In the genomic region with DNA sequence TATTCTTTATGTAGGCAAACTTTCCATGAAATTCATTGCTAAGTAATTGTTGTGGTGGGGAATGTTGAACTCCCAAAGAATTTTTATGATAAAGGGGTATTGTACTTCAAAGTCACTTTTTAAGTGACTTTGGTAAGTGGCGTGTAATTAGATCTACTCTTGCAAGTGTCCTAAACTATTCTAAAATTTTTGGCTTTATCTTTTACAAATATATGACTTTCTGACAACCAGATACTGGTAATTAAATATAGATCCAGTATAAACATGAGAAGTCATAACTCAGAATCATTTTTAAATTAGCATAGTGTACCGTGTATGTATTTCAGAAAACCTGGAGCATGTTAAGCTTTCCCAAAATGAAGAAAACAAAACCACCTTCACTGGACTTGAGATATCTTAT, we compare ENCODE assay signal across 7 cellular contexts.
"Had no signal": no experiment of that assay in that cellular context is flagged by ENCODE, and none has a peak within 500 bp of the region (broad histone marks: within the 10 kb centered on the region; RNA-seq: fewer than 3 reads in every experiment).

No MANE protein-coding gene starts in this region.

- FAIRE-seq: HepG2, HTR-8/SVneo, K562 had no signal

- H3K27ac ChIP-seq: HL-60 had no signal

- H3K4me3 ChIP-seq: K562 had no signal

- DNase-seq: IMR-90, KBM-7, KG1 had no signal

- ATAC-seq: HepG2, K562 had no signal
